Comparison of ENCODE assay signal across 11 cellular contexts in the genomic region with DNA sequence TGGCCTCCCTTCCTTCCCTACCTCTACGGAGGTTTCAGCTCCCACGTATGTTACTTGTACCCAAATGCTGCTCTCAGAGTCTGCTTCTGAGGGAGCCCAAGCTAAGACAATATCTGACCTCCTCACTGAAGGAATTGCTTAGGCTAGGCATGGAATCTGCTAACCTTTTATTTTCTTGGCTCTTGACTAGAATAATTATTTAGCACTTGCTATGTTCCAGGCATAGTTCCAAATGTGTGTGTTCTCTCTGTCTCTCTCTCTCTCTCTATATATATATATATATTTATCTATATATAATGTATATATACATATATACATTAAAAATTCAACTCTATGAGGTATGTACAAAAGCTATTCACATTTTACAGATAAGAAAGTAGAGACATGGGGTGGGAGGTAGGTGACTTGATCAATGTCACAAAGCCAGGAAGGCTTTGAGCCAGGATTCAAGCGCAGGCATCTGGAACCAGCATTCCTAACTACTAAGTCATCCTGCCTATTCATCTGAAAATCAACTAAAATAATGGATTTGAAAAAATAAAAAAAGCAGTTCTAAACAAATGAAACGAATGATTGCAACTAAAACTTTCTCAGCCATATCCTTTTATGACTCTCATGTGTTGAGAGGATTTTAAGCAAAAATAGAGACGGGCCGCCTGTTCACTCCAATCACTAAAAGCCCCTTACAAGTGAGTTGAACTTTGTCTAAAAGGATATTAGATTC.
DNase-seq lines count a peak whose midpoint lies in the region; ATAC-seq, FAIRE-seq and TF ChIP-seq lines count a peak whose summit lies in the region.
"Had no signal": no experiment of that assay in that cellular context is flagged by ENCODE, and none has a peak within 500 bp of the region (broad histone marks: within the 10 kb centered on the region; RNA-seq: fewer than 3 reads in every experiment).

No MANE protein-coding gene starts in this region.

- in situ Hi-C loops in astrocyte of the spinal cord (cut with HindIII; ENCODE audit: low sequenced_read_pairs), result no loop called here

- no peak for ATAC-seq in stimulated activated effector memory CD8-positive, alpha-beta T cell treated with anti-CD3 and anti-CD28 coated beads, Interleukin-12 subunit alpha, Interleukin-12 subunit beta, amount 100 ng/mL, for 72 hours

- no peaks in the 10 kb centered on the region for H3K36me3 ChIP-seq in right atrium auricular region
- no peaks in the 10 kb centered on the region for H3K36me3 ChIP-seq in spleen
- no peaks in the 10 kb centered on the region for H3K36me3 ChIP-seq in MM.1S (replicated peaks; ENCODE audit: insufficient read depth, low read length)

- intact Hi-C loops in spleen (cut with DNase I; ENCODE audit: low total_unique reads), result no loop called here

- H3K4me3 Mint-ChIP-seq in stimulated activated effector memory CD8-positive, alpha-beta T cell treated with anti-CD3 and anti-CD28 coated beads, Interleukin-12 subunit alpha, Interleukin-12 subunit beta, amount 100 ng/mL, for 72 hours, result no peak overlapping the region
- H3K4me3 Mint-ChIP-seq: central memory CD8-positive, alpha-beta T cell; naive B cell had no signal

- DNase-seq in H54 (ENCODE audit: insufficient read length, low spot score) (peak; percentile 16), astrocyte of the spinal cord (ENCODE audit: low read depth, low spot score) (peak; percentile 88), right atrium auricular region (ENCODE audit: low spot score) (no peak), spleen (no peak), MM.1S (no peak), NCI-H345 (lab: John Stamatoyannopoulos, UW) (no peak), GM19238 (ENCODE audit: insufficient read length, low spot score) (no peak)
- DNase-seq in stimulated activated effector memory CD8-positive, alpha-beta T cell treated with anti-CD3 and anti-CD28 coated beads, Interleukin-12 subunit alpha, Interleukin-12 subunit beta, amount 100 ng/mL, for 72 hours (ENCODE audit: low spot score in 2 of 2), result no peak
- DNase-seq: naive B cell; stimulated activated CD8-positive, alpha-beta memory T cell treated with anti-CD3 and anti-CD28 coated beads, Interleukin-4, amount 100 ng/mL, for 48 hours had no signal

- TF ChIP-seq CTCF in astrocyte of the spinal cord (IDR thresholded peaks at IDR 0.05; ENCODE audit: low read depth, low read length), result no peak
- TF ChIP-seq CTCF in right atrium auricular region (IDR thresholded peaks at IDR 0.05), result no peak
- no peak for TF ChIP-seq CTCF in spleen (IDR thresholded peaks at IDR 0.05 in 8 of 11, conservative IDR thresholded peaks at IDR 0.05 in 3 of 11)
- TF ChIP-seq CTCF in MM.1S (IDR thresholded peaks at IDR 0.05; ENCODE audit: low read length), result no peak

- H3K79me2 ChIP-seq in MM.1S (ENCODE audit: low read length), result no peaks in the 10 kb centered on the region

- H3K4me2 ChIP-seq in MM.1S (ENCODE audit: low read depth, low read length), result no peak overlapping the region

- H4K20me1 ChIP-seq in MM.1S (ENCODE audit: insufficient read depth, low read length), result no peaks in the 10 kb centered on the region

- no peaks in the 10 kb centered on the region for H3K4me1 Mint-ChIP-seq in stimulated activated effector memory CD8-positive, alpha-beta T cell treated with anti-CD3 and anti-CD28 coated beads, Interleukin-12 subunit alpha, Interleukin-12 subunit beta, amount 100 ng/mL, for 72 hours
- H3K4me1 Mint-ChIP-seq: central memory CD8-positive, alpha-beta T cell; naive B cell had no signal

- TF ChIP-seq POLR2A in H54 (IDR thresholded peaks at IDR 0.05; ENCODE audit: low read depth, low read length), result no peak
- no peak for TF ChIP-seq POLR2A in spleen (IDR thresholded peaks at IDR 0.05)

- no peaks in the 10 kb centered on the region for H3K9me3 ChIP-seq in right atrium auricular region
- H3K9me3 ChIP-seq in spleen, result no peaks in the 10 kb centered on the region
- no peaks in the 10 kb centered on the region for H3K9me3 ChIP-seq in MM.1S (replicated peaks; ENCODE audit: insufficient read depth, low read length)

- H2AFZ ChIP-seq in MM.1S (ENCODE audit: low read length), result no peak overlapping the region

- FAIRE-seq in H54 (lab: Jason Lieb, UNC), result no peak

- peaks cover 7% of the 10 kb centered on the region for H3K9me3 Mint-ChIP-seq in stimulated activated effector memory CD8-positive, alpha-beta T cell treated with anti-CD3 and anti-CD28 coated beads, Interleukin-12 subunit alpha, Interleukin-12 subunit beta, amount 100 ng/mL, for 72 hours

- no peak overlapping the region for H3K27ac Mint-ChIP-seq in stimulated activated effector memory CD8-positive, alpha-beta T cell treated with anti-CD3 and anti-CD28 coated beads, Interleukin-12 subunit alpha, Interleukin-12 subunit beta, amount 100 ng/mL, for 72 hours
- H3K27ac Mint-ChIP-seq: naive B cell had no signal

- H3K27ac ChIP-seq in right atrium auricular region (peak overlapping the region; percentile 12 to 70), spleen (peak overlapping the region in 7 of 8 donors; percentile 22 to 55 (median 42)), MM.1S (ENCODE audit: low read length) (no peak overlapping the region)

- H3K27me3 ChIP-seq in right atrium auricular region (no peaks in the 10 kb centered on the region), spleen (replicated peaks in 1 of 7) (no peaks in the 10 kb centered on the region), MM.1S (replicated peaks; ENCODE audit: insufficient read depth, low read length) (no peaks in the 10 kb centered on the region)

- no peaks in the 10 kb centered on the region for H3K36me3 Mint-ChIP-seq in stimulated activated effector memory CD8-positive, alpha-beta T cell treated with anti-CD3 and anti-CD28 coated beads, Interleukin-12 subunit alpha, Interleukin-12 subunit beta, amount 100 ng/mL, for 72 hours
- H3K36me3 Mint-ChIP-seq: naive B cell had no signal

- H3K9ac ChIP-seq in MM.1S (ENCODE audit: low read length), result no peak overlapping the region

- H3K9me2 ChIP-seq in MM.1S (replicated peaks; ENCODE audit: insufficient read depth, low read length), result no peaks in the 10 kb centered on the region

- H3F3A ChIP-seq in MM.1S (ENCODE audit: insufficient read depth, low read length), result no peaks in the 10 kb centered on the region

- H3K4me1 ChIP-seq in right atrium auricular region (peaks cover 0 to 25% of the 10 kb centered on the region in 2 donors), spleen (peaks cover 0 to 7% (median 1%) of the 10 kb centered on the region in 6 donors), MM.1S (ENCODE audit: low read length) (no peaks in the 10 kb centered on the region)

- WGBS in spleen, 5 donors, result 58 to 74% (median 64%) methylated on average over 5 to 6 of the region's 6 CpGs

- H3K4me3 ChIP-seq in astrocyte of the spinal cord (ENCODE audit: low read depth, low read length) (no peak overlapping the region), right atrium auricular region (no peak overlapping the region), spleen (no peak overlapping the region), MM.1S (ENCODE audit: low read length) (no peak overlapping the region)

Comparison
In these comparisons a context has a peak if more than half of its experiments do, and no peak if none do; other contexts are left out.
1. DNase-seq: peak in H54 (single experiment) and astrocyte of the spinal cord (single experiment); none in right atrium auricular region (single experiment), spleen (single experiment), stimulated activated effector memory CD8-positive, alpha-beta T cell treated with anti-CD3 and anti-CD28 coated beads, Interleukin-12 subunit alpha, Interleukin-12 subunit beta, amount 100 ng/mL, for 72 hours (0 of 2), MM.1S (single experiment), NCI-H345 (single experiment) and GM19238 (single experiment).